ENCODE assay signal across 2 cellular contexts in genomic region chr5:157657516-157657915, GRCh38.
TF ChIP-seq lines count a peak whose summit lies in the region.

No MANE protein-coding gene starts in this region.

TF ChIP-seq in A549, 52 proteins besides CTCF, POLR2A, EP300 and RAD21 (continued from another document):
- TF ChIP-seq ATOH8 (CRISPR knock-in tag; IDR thresholded peaks at IDR 0.05; ENCODE audit: low read depth) (no peak), HOXB13 (CRISPR knock-in tag; IDR thresholded peaks at IDR 0.05; ENCODE audit: low read depth) (no peak), KDM1A (IDR thresholded peaks at IDR 0.05; ENCODE audit: low read depth) (no peak), HOXB5 (CRISPR knock-in tag; IDR thresholded peaks at IDR 0.05) (no peak), MAX (IDR thresholded peaks at IDR 0.05) (no peak), HOXA7 (CRISPR knock-in tag; IDR thresholded peaks at IDR 0.05) (no peak), RNF2 (IDR thresholded peaks at IDR 0.05; ENCODE audit: borderline replicate concordance, low read depth) (no peak), KDM5A (IDR thresholded peaks at IDR 0.05) (no peak), JUN (IDR thresholded peaks at IDR 0.05) (no peak), ELK1 (IDR thresholded peaks at IDR 0.05; ENCODE audit: low read depth, low read length) (no peak)

TF ChIP-seq in HEK293, 187 proteins besides CTCF, POLR2A, EP300 and RAD21 (continued from another document):
- TF ChIP-seq ZSCAN4 (tag by site-specific recombination; IDR thresholded peaks at IDR 0.05): no peak
- 0 out of 2 replicates have a peak, but pooled peaks have one; percentile 13 for TF ChIP-seq ZNF549 (tag by site-specific recombination; IDR thresholded peaks at IDR 0.05)
- TF ChIP-seq ZXDB (tag by site-specific recombination; IDR thresholded peaks at IDR 0.05): no peak
- peak; percentile 99 for TF ChIP-seq SETDB1 (IDR thresholded peaks at IDR 0.05; ENCODE audit: insufficient read length, low read length)
- no peak for TF ChIP-seq ZNF645 (tag by site-specific recombination; IDR thresholded peaks at IDR 0.05)
- no peak for TF ChIP-seq ZNF670 (tag by site-specific recombination; IDR thresholded peaks at IDR 0.05; ENCODE audit: low read depth)
